8 cellular contexts compared by ENCODE assay signal in the genomic region with DNA sequence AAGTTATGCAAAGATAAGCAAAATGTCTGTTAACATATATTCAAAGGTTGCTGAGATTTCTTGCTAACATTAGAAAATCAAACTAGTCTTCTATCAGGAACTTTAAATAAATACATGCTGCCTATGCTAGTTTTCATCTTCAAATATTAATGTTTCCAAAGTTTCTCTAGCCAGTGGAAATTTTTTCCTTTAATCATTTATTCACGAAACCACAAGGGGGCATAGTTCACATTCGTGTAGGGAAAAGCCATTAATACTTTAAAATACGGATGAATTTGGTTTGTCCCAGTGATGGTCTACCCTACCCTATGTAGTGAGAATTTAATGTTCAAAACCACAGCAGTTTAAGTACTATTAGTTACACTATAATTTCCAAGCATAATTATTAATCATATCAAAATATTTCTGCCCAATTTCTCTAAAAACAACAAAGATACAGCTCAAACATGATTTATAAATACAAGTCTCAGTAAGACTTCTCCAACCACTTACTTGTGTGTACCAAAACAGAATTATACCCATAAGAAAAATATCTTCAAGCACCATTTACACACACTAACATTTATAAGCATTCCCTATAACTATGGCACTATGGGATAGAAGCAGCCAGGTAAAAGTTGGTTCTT. TPM values are rescaled to one million over a fixed set of nuclear protein-coding genes. Genes with fewer than 3 reads are reported as not detected.
A peak's percentile ranks its signal among the peaks of the same experiment; 100 is the strongest.
DNase-seq lines count a peak whose midpoint lies in the region; FAIRE-seq and TF ChIP-seq lines count a peak whose summit lies in the region.

No MANE protein-coding gene starts in this region.

- H3K79me2 ChIP-seq in endothelial cell of umbilical vein (ENCODE audit: control insufficient read depth, insufficient read depth, low read length), result peaks cover 2% of the 10 kb centered on the region

- H3K27ac ChIP-seq in endothelial cell of umbilical vein (ENCODE audit: insufficient read depth, low read depth, low read length), result no peak overlapping the region
- H3K27ac ChIP-seq in vagina, result no peak overlapping the region

- no peak overlapping the region for H3K9ac ChIP-seq in endothelial cell of umbilical vein (replicated peaks; ENCODE audit: extremely low read depth, insufficient read depth, low read length)

- H4K20me1 ChIP-seq in endothelial cell of umbilical vein (replicated peaks; ENCODE audit: control insufficient read depth, extremely low read depth, insufficient read depth, low read length), result no peaks in the 10 kb centered on the region

- POLR2A ChIA-PET in endothelial cell of umbilical vein (lab: Charles Lee), result no interaction called here

- TF ChIP-seq CTCF in endothelial cell of umbilical vein (IDR thresholded peaks at IDR 0.05; ENCODE audit: extremely low read depth in 1 of 2, insufficient read depth in 1 of 2, low read depth in 1 of 2, low read length in 2 of 2) (peak; percentile 33 to 39), retinal pigment epithelial cell (conservative IDR thresholded peaks at IDR 0.05; ENCODE audit: low read depth, low read length) (peak; percentile 47), vagina (IDR thresholded peaks at IDR 0.05) (peak in 1 of 3 experiments; percentile 22)

- no peak overlapping the region for H3K4me2 ChIP-seq in endothelial cell of umbilical vein (ENCODE audit: insufficient read depth, low read length)

- dilution Hi-C loops in endothelial cell of umbilical vein (cut with MboI; ENCODE audit: extremely low pct_ligation_motif_present, low sequenced_read_pairs), result no loop called here

- CTCF ChIA-PET in endothelial cell of umbilical vein (lab: Charles Lee), result interaction anchor here (0.6 to 2.5 kb wide), 20 partner anchors 10 to 497 kb away, joined by 3 to 35 read pairs (median 4); no protein-coding TSS in a partner anchor

- DNase-seq in NCI-H526 (lab: John Stamatoyannopoulos, UW) (peak; percentile 44 to 66), NCI-H526 treated with DMSO at 0.1 percent for 48 hours (lab: John Stamatoyannopoulos, UW) (no peak), NCI-H748 (lab: John Stamatoyannopoulos, UW; ENCODE audit: unreplicated experiment) (peak; percentile 31), endothelial cell of umbilical vein (ENCODE audit: low read depth, low spot score) (peak; percentile 40), retinal pigment epithelial cell (ENCODE audit: low read depth) (no peak), DMS114 treated with DMSO at 0.1 percent for 48 hours (lab: John Stamatoyannopoulos, UW; ENCODE audit: unreplicated experiment) (no peak), vagina (ENCODE audit: extremely low spot score in 2 of 2) (no peak)
- no peak for DNase-seq in activated CD4-positive, alpha-beta T cell treated with anti-CD3 and anti-CD28 coated beads, Interleukin-2, amount 50 U/mL, for 48 hours

- H3K9me1 ChIP-seq in endothelial cell of umbilical vein (replicated peaks; ENCODE audit: control insufficient read depth, extremely low read depth, insufficient read depth, low read length), result no peaks in the 10 kb centered on the region

- no peaks in the 10 kb centered on the region for H3K27me3 ChIP-seq in endothelial cell of umbilical vein (ENCODE audit: control insufficient read depth in 2 of 2, insufficient read depth in 2 of 2, low read length in 2 of 2)
- H3K27me3 ChIP-seq in vagina, result no peaks in the 10 kb centered on the region

- intact Hi-C loops in endothelial cell of umbilical vein (cut with micrococcal nuclease), result loop anchor here (1.0 to 5.0 kb wide), 6 partner anchors 216 to 1066 kb away; partner anchors contain the start of gene TSC22D1
- intact Hi-C loops in vagina (cut with DNase I), result no loop called here

- H3K4me3 ChIP-seq in endothelial cell of umbilical vein (replicated peaks in 1 of 3; ENCODE audit: insufficient read depth in 1 of 3, low read depth in 1 of 3, low read length in 3 of 3) (no peak overlapping the region), retinal pigment epithelial cell (ENCODE audit: low read length) (no peak overlapping the region), vagina (no peak overlapping the region)

- no TSS peak for BruUV-seq in endothelial cell of umbilical vein (replicated peaks; lab: Mats Ljungman, UMichigan)

- H3K9me3 ChIP-seq in endothelial cell of umbilical vein (replicated peaks; ENCODE audit: control insufficient read depth, insufficient read depth, low read length) (no peaks in the 10 kb centered on the region), vagina (no peaks in the 10 kb centered on the region)

- peaks cover 38% of the 10 kb centered on the region for H3K4me1 ChIP-seq in endothelial cell of umbilical vein (ENCODE audit: control insufficient read depth, extremely low read depth, insufficient read depth, low read length)
- no peaks in the 10 kb centered on the region for H3K4me1 ChIP-seq in vagina

- TF ChIP-seq POLR2A in endothelial cell of umbilical vein (IDR thresholded peaks at IDR 0.05; ENCODE audit: low read depth, low read length) (no peak), vagina (IDR thresholded peaks at IDR 0.05) (no peak)

- H2AFZ ChIP-seq in endothelial cell of umbilical vein (ENCODE audit: low read depth, low read length), result no peak overlapping the region

- peaks cover 2 to 3% of the 10 kb centered on the region in 2 experiments for H3K36me3 ChIP-seq in endothelial cell of umbilical vein (ENCODE audit: control insufficient read depth in 2 of 2, extremely low read depth in 1 of 2, insufficient read depth in 2 of 2, low read length in 2 of 2)
- peaks cover 0 to 16% of the 10 kb centered on the region in 2 donors for H3K36me3 ChIP-seq in vagina

- FAIRE-seq in endothelial cell of umbilical vein (lab: Jason Lieb, UNC), result no peak

TF ChIP-seq in endothelial cell of umbilical vein, 7 proteins besides CTCF, POLR2A, EP300 and RAD21:
- no peak for TF ChIP-seq GATA2 (IDR thresholded peaks at IDR 0.05; ENCODE audit: insufficient read depth, insufficient read length, low read depth, low read length)
- TF ChIP-seq JUN (IDR thresholded peaks at IDR 0.05; ENCODE audit: borderline replicate concordance, insufficient read depth, insufficient read length, low read depth), result no peak
- TF ChIP-seq, protein P1, sequence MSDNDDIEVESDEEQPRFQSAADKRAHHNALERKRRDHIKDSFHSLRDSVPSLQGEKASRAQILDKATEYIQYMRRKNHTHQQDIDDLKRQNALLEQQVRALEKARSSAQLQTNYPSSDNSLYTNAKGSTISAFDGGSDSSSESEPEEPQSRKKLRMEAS (IDR thresholded peaks at IDR 0.05; ENCODE audit: insufficient read depth, insufficient read length), result no peak
- no peak for TF ChIP-seq MYC (IDR thresholded peaks at IDR 0.05; ENCODE audit: low read depth, low read length)
- TF ChIP-seq POLR2AphosphoS5 (IDR thresholded peaks at IDR 0.05; ENCODE audit: insufficient read depth, low read depth, low read length), result no peak
- no peak for TF ChIP-seq FOS (IDR thresholded peaks at IDR 0.05; ENCODE audit: borderline replicate concordance, insufficient read depth, low read length)
- no peak for TF ChIP-seq EZH2 (IDR thresholded peaks at IDR 0.05; ENCODE audit: borderline replicate concordance, low read depth, low read length, severe bottlenecking)

RNA-seq across cellular contexts. Expression of gene NUFIP1, which starts 16.2 kb away (rescaled TPM):
- total RNA-seq in endothelial cell of umbilical vein, result 6.9 and 7.4 TPM in 2 replicates
- polyA plus RNA-seq in endothelial cell of umbilical vein, result 1.1 and 1.4 TPM in 2 replicates
- 2.5 and 2.6 TPM in 2 replicates for polyA plus RNA-seq in endothelial cell of umbilical vein (2011; cell fraction: cytosol; rRNA removed)
- polyA plus RNA-seq in endothelial cell of umbilical vein (2011; cell fraction: nucleus; rRNA removed), result 2.4 and 2.7 TPM in 2 replicates
- 5.4 and 7.9 TPM in 2 replicates for polyA plus RNA-seq in endothelial cell of umbilical vein (2012)
- polyA minus RNA-seq in endothelial cell of umbilical vein, result 1.1 and 1.3 TPM in 2 replicates
- 3.5 TPM for polyA minus RNA-seq in endothelial cell of umbilical vein (2011; cell fraction: cytosol; rRNA and poly(A)+ RNA removed)
- polyA minus RNA-seq in endothelial cell of umbilical vein (2011; cell fraction: nucleus; rRNA and poly(A)+ RNA removed), result 2.9 and 3.0 TPM in 2 replicates
- total RNA-seq in vagina, result 2.5 TPM

RNA-seq across cellular contexts. Expression of gene GPALPP1, which starts 16.3 kb away (rescaled TPM):
- total RNA-seq in endothelial cell of umbilical vein (26.1 and 28.2 TPM in 2 replicates), vagina (20.9 TPM)
- polyA plus RNA-seq in endothelial cell of umbilical vein, result 7.6 and 8.5 TPM in 2 replicates
- 10.8 and 11.0 TPM in 2 replicates for polyA plus RNA-seq in endothelial cell of umbilical vein (2011; cell fraction: cytosol; rRNA removed)
- 28.5 and 34.8 TPM in 2 replicates for polyA plus RNA-seq in endothelial cell of umbilical vein (2011; cell fraction: nucleus; rRNA removed)
- polyA plus RNA-seq in endothelial cell of umbilical vein (2012), result 21.1 and 21.2 TPM in 2 replicates
- 20.3 and 22.2 TPM in 2 replicates for polyA minus RNA-seq in endothelial cell of umbilical vein
- 8.9 TPM for polyA minus RNA-seq in endothelial cell of umbilical vein (2011; cell fraction: cytosol; rRNA and poly(A)+ RNA removed)
- 38.1 and 42.8 TPM in 2 replicates for polyA minus RNA-seq in endothelial cell of umbilical vein (2011; cell fraction: nucleus; rRNA and poly(A)+ RNA removed)

Comparison
In these comparisons a context has a peak if more than half of its experiments do, and no peak if none do; other contexts are left out.
1. DNase-seq: peak in NCI-H526 (2 of 2), NCI-H748 (single experiment) and endothelial cell of umbilical vein (single experiment); none in NCI-H526 treated with DMSO at 0.1 percent for 48 hours (single experiment), retinal pigment epithelial cell (single experiment), DMS114 treated with DMSO at 0.1 percent for 48 hours (single experiment), vagina (0 of 2) and activated CD4-positive, alpha-beta T cell treated with anti-CD3 and anti-CD28 coated beads, Interleukin-2, amount 50 U/mL, for 48 hours (0 of 2).